16 cellular contexts compared by ENCODE assay signal in genomic region chr12:56718167-56718566, GRCh38. TPM values are rescaled to one million over a fixed set of nuclear protein-coding genes. Genes with fewer than 3 reads are reported as not detected.
DNase-seq lines count a peak whose midpoint lies in the region; ATAC-seq and TF ChIP-seq lines count a peak whose summit lies in the region.
"Had no signal": no experiment of that assay in that cellular context is flagged by ENCODE, and none has a peak within 500 bp of the region (broad histone marks: within the 10 kb centered on the region; RNA-seq: fewer than 3 reads in every experiment).

No MANE protein-coding gene starts in this region.

- H3K27ac Mint-ChIP-seq in activated CD8-positive, alpha-beta memory T cell treated with anti-CD3 and anti-CD28 coated beads, Interleukin-2, amount 10 ng/mL, durations not matched to agents 7 days and 5 days, result no peak overlapping the region
- H3K27ac Mint-ChIP-seq in chondrocyte (ENCODE audit: unreplicated experiment), result no peak overlapping the region

- H3K9me2 ChIP-seq in Karpas-422 (replicated peaks; ENCODE audit: insufficient read depth, low read length) (no peaks in the 10 kb centered on the region), SK-N-SH (no peaks in the 10 kb centered on the region)

- DNase-seq in activated CD8-positive, alpha-beta memory T cell treated with anti-CD3 and anti-CD28 coated beads for 24 hours, result peak; percentile 53
- no peak for DNase-seq in activated CD8-positive, alpha-beta memory T cell treated with anti-CD3 and anti-CD28 coated beads, Interleukin-2, amount 10 ng/mL, durations not matched to agents 7 days and 5 days
- DNase-seq in Karpas-422, result no peak
- DNase-seq in chondrocyte (ENCODE audit: low spot score), result peak; percentile 24
- no peak for DNase-seq in HuH-7.5 (ENCODE audit: low spot score)
- no peak for DNase-seq in SK-N-SH
- no peak for DNase-seq in islet precursor cell
- DNase-seq: DMS53, GOT3, MV-4-11, NCI-H1436, NCI-H2029 treated with DMSO at 0.1 percent for 48 hours, NCI-H510A, SIG-M5 had no signal

- H3K36me3 ChIP-seq in Karpas-422 (ENCODE audit: insufficient read depth, low read length) (peaks cover 69% of the 10 kb centered on the region), thymus (ENCODE audit: control insufficient read depth, insufficient read depth) (peaks cover 59% of the 10 kb centered on the region), SK-N-SH (replicated peaks in 1 of 2; ENCODE audit: control insufficient read depth in 1 of 2, insufficient read depth in 2 of 2, low read length in 1 of 2) (peaks cover 53 to 69% of the 10 kb centered on the region in 2 experiments)

- H4K20me1 ChIP-seq in Karpas-422 (ENCODE audit: insufficient read depth, low read depth, low read length), result peaks cover 83% of the 10 kb centered on the region
- H4K20me1 ChIP-seq in SK-N-SH (ENCODE audit: insufficient read depth), result peaks cover 91% of the 10 kb centered on the region

- CTCF ChIA-PET in activated CD8-positive, alpha-beta memory T cell treated with anti-CD3 and anti-CD28 coated beads, Interleukin-2, amount 10 ng/mL, durations not matched to agents 7 days and 5 days (lab: Charles Lee), result interaction anchor here (0.7 kb wide), 1 partner anchor 542 kb away, joined by 3 read pairs; no protein-coding TSS in a partner anchor
- CTCF ChIA-PET in SK-N-SH (lab: Yijun Ruan, JAX), result interaction anchor here (0.8 to 1.4 kb wide), 2 partner anchors 23 to 44 kb away, joined by 3 read pairs; no protein-coding TSS in a partner anchor

- 16% methylated on average over 1 of the region's 1 CpG for WGBS in thymus
- 100% methylated on average over 1 of the region's 1 CpG for WGBS in SK-N-SH (ENCODE audit: low lambda C conversion rate)

- peaks cover 26% of the 10 kb centered on the region for H3F3A ChIP-seq in SK-N-SH (replicated peaks; ENCODE audit: insufficient read depth)

- H3K27me3 ChIP-seq in Karpas-422 (ENCODE audit: low read length) (no peaks in the 10 kb centered on the region), thymus (ENCODE audit: control insufficient read depth, insufficient read depth) (no peaks in the 10 kb centered on the region), SK-N-SH (ENCODE audit: insufficient read depth) (no peaks in the 10 kb centered on the region)

- TF ChIP-seq EP300 in SK-N-SH (IDR thresholded peaks at IDR 0.05; ENCODE audit: borderline replicate concordance in 1 of 2, low read depth in 1 of 2, low read length in 1 of 2), result no peak

- H3K4me1 ChIP-seq in Karpas-422 (ENCODE audit: low read length) (peaks cover 67% of the 10 kb centered on the region), thymus (ENCODE audit: control insufficient read depth, insufficient read depth, low read length) (peaks cover 49% of the 10 kb centered on the region), SK-N-SH (ENCODE audit: control insufficient read depth in 1 of 2, insufficient read depth in 2 of 2, low read depth in 1 of 2, low read length in 1 of 2) (peaks cover 22 to 24% of the 10 kb centered on the region in 2 experiments)

- H3K79me2 ChIP-seq in Karpas-422 (ENCODE audit: low read length) (peaks cover 46% of the 10 kb centered on the region), SK-N-SH (ENCODE audit: insufficient read depth) (peaks cover 79% of the 10 kb centered on the region)

- H3K9ac ChIP-seq in Karpas-422 (ENCODE audit: low read length), result no peak overlapping the region
- H3K9ac ChIP-seq in SK-N-SH, result no peak overlapping the region

- no peaks in the 10 kb centered on the region for H3K27me3 Mint-ChIP-seq in activated CD8-positive, alpha-beta memory T cell treated with anti-CD3 and anti-CD28 coated beads, Interleukin-2, amount 10 ng/mL, durations not matched to agents 7 days and 5 days
- no peaks in the 10 kb centered on the region for H3K27me3 Mint-ChIP-seq in chondrocyte (ENCODE audit: low read depth)

- H3K4me3 ChIP-seq in Karpas-422 (ENCODE audit: low read length) (no peak overlapping the region), thymus (ENCODE audit: low read length) (no peak overlapping the region), SK-N-SH (ENCODE audit: low read depth in 2 of 2, low read length in 1 of 2) (no peak overlapping the region)

- POLR2A ChIA-PET in SK-N-SH (lab: Yijun Ruan, JAX), result interaction anchor here (1.0 kb wide), 1 partner anchor 8 kb away, joined by 5 read pairs; no protein-coding TSS in a partner anchor

- no peaks in the 10 kb centered on the region for H3K9me3 Mint-ChIP-seq in activated CD8-positive, alpha-beta memory T cell treated with anti-CD3 and anti-CD28 coated beads, Interleukin-2, amount 10 ng/mL, durations not matched to agents 7 days and 5 days (ENCODE audit: low read depth)
- no peaks in the 10 kb centered on the region for H3K9me3 Mint-ChIP-seq in chondrocyte (ENCODE audit: low read depth)

- peaks cover 65% of the 10 kb centered on the region for H3K4me1 Mint-ChIP-seq in activated CD8-positive, alpha-beta memory T cell treated with anti-CD3 and anti-CD28 coated beads, Interleukin-2, amount 10 ng/mL, durations not matched to agents 7 days and 5 days
- peaks cover 58% of the 10 kb centered on the region for H3K4me1 Mint-ChIP-seq in chondrocyte (ENCODE audit: low read depth)

- H3K27ac ChIP-seq in Karpas-422 (ENCODE audit: low read length), result peak overlapping the region; percentile 74
- H3K27ac ChIP-seq in thymus (ENCODE audit: low read depth), result peak overlapping the region; percentile 1
- H3K27ac ChIP-seq in SK-N-SH (ENCODE audit: low read depth in 2 of 2, low read length in 1 of 2), result no peak overlapping the region

- peak overlapping the region; percentile 77 for H3K4me2 ChIP-seq in Karpas-422 (ENCODE audit: low read depth, low read length, poor library complexity, severe bottlenecking)
- H3K4me2 ChIP-seq in SK-N-SH, result no peak overlapping the region

- H3K36me3 Mint-ChIP-seq in activated CD8-positive, alpha-beta memory T cell treated with anti-CD3 and anti-CD28 coated beads, Interleukin-2, amount 10 ng/mL, durations not matched to agents 7 days and 5 days, result peaks cover 75% of the 10 kb centered on the region
- peaks cover 41% of the 10 kb centered on the region for H3K36me3 Mint-ChIP-seq in chondrocyte (ENCODE audit: low read depth)

- no peak for TF ChIP-seq RAD21 in SK-N-SH (IDR thresholded peaks at IDR 0.05; ENCODE audit: low read length)

- H3K9me3 ChIP-seq in Karpas-422 (ENCODE audit: low read length) (no peaks in the 10 kb centered on the region), thymus (ENCODE audit: control insufficient read depth) (no peaks in the 10 kb centered on the region), SK-N-SH (no peaks in the 10 kb centered on the region)

- no peak overlapping the region for H2AFZ ChIP-seq in Karpas-422 (ENCODE audit: low read length)
- no peak overlapping the region for H2AFZ ChIP-seq in SK-N-SH (ENCODE audit: low read depth)

- ATAC-seq in activated CD8-positive, alpha-beta memory T cell treated with anti-CD3 and anti-CD28 coated beads, Interleukin-2, amount 10 ng/mL, durations not matched to agents 7 days and 5 days, result no peak
- ATAC-seq: HepG2 had no signal

- TF ChIP-seq CTCF in chondrocyte (IDR thresholded peaks at IDR 0.05) (no peak), SK-N-SH (IDR thresholded peaks at IDR 0.05) (no peak)

- no peak overlapping the region for H3K4me3 Mint-ChIP-seq in activated CD8-positive, alpha-beta memory T cell treated with anti-CD3 and anti-CD28 coated beads, Interleukin-2, amount 10 ng/mL, durations not matched to agents 7 days and 5 days
- H3K4me3 Mint-ChIP-seq in chondrocyte (ENCODE audit: unreplicated experiment), result no peak overlapping the region

TF ChIP-seq in SK-N-SH, 30 proteins besides CTCF, POLR2A, EP300 and RAD21 (continues in another document):
- no peak for TF ChIP-seq GABPA (IDR thresholded peaks at IDR 0.05; ENCODE audit: low read depth)
- no peak for TF ChIP-seq EZH2phosphoT487 (IDR thresholded peaks at IDR 0.05; ENCODE audit: borderline replicate concordance, low read depth)
- TF ChIP-seq CHD2 (IDR thresholded peaks at IDR 0.05; ENCODE audit: low read length, partially characterized antibody), result no peak
- no peak for TF ChIP-seq FOXJ3 (CRISPR knock-in tag; IDR thresholded peaks at IDR 0.05)
- TF ChIP-seq FOXM1 (IDR thresholded peaks at IDR 0.05; ENCODE audit: low read depth), result no peak
- TF ChIP-seq RXRA (IDR thresholded peaks at IDR 0.05; ENCODE audit: borderline replicate concordance, low read depth), result no peak

RNA-seq across cellular contexts. Expression of gene NACA, which starts 6.9 kb away (rescaled TPM):
- total RNA-seq in activated CD8-positive, alpha-beta memory T cell treated with anti-CD3 and anti-CD28 coated beads, Interleukin-2, amount 10 ng/mL, durations not matched to agents 7 days and 5 days, result 100 to 1,000 TPM; 723 to 803 TPM
- 1,908 and 2,309 TPM in 2 replicates for total RNA-seq in Karpas-422 (2014; rRNA removed; shearing (Covaris generic); ENCODE audit: low replicate concordance)
- total RNA-seq in chondrocyte, result 483 to 537 TPM (median 513 TPM) in 3 replicates
- polyA plus RNA-seq in thymus, result 3,035 TPM
- polyA plus RNA-seq in SK-N-SH (2012; rRNA removed), result 523 and 644 TPM in 2 replicates
- 840 and 1,075 TPM in 2 replicates for polyA plus RNA-seq in SK-N-SH (2012; cell fraction: cytosol; rRNA removed)
- 157 and 212 TPM in 2 replicates for polyA plus RNA-seq in SK-N-SH (2012; cell fraction: nucleus; rRNA removed)

RNA-seq across cellular contexts. Expression of gene PTGES3, which starts 30.1 kb away (rescaled TPM):
- 100 to 1,000 TPM; 241 to 268 TPM for total RNA-seq in activated CD8-positive, alpha-beta memory T cell treated with anti-CD3 and anti-CD28 coated beads, Interleukin-2, amount 10 ng/mL, durations not matched to agents 7 days and 5 days
- total RNA-seq in Karpas-422 (2014; rRNA removed; shearing (Covaris generic); ENCODE audit: low replicate concordance), result 49.4 and 126 TPM in 2 replicates
- total RNA-seq in chondrocyte, result 123 to 156 TPM (median 127 TPM) in 3 replicates
- polyA plus RNA-seq in thymus (161 TPM), SK-N-SH (2012; rRNA removed) (38.9 and 40.5 TPM in 2 replicates)
- polyA plus RNA-seq in SK-N-SH (2012; cell fraction: cytosol; rRNA removed), result 65.3 and 83.2 TPM in 2 replicates
- polyA plus RNA-seq in SK-N-SH (2012; cell fraction: nucleus; rRNA removed), result 12.5 and 25.3 TPM in 2 replicates

RNA-seq across cellular contexts. Expression of gene PRIM1, which starts 34.0 kb away (rescaled TPM):
- 10 to 100 TPM; 62.9 to 65.3 TPM for total RNA-seq in activated CD8-positive, alpha-beta memory T cell treated with anti-CD3 and anti-CD28 coated beads, Interleukin-2, amount 10 ng/mL, durations not matched to agents 7 days and 5 days
- total RNA-seq in Karpas-422 (2014; rRNA removed; shearing (Covaris generic); ENCODE audit: low replicate concordance), result 10.3 and 26.3 TPM in 2 replicates
- total RNA-seq in chondrocyte, result 3.3 to 7.7 TPM (median 3.5 TPM) in 3 replicates
- polyA plus RNA-seq in thymus, result 6.9 TPM
- polyA plus RNA-seq in SK-N-SH (2012; rRNA removed), result 10.3 and 10.9 TPM in 2 replicates
- polyA plus RNA-seq in SK-N-SH (2012; cell fraction: cytosol; rRNA removed), result 10.1 and 13.0 TPM in 2 replicates
- polyA plus RNA-seq in SK-N-SH (2012; cell fraction: nucleus; rRNA removed), result 9.2 and 15.5 TPM in 2 replicates

RNA-seq across cellular contexts. Expression of gene HSD17B6, which starts 45.0 kb away (rescaled TPM):
- 1 to 10 TPM; 2.9 to 4.5 TPM for total RNA-seq in activated CD8-positive, alpha-beta memory T cell treated with anti-CD3 and anti-CD28 coated beads, Interleukin-2, amount 10 ng/mL, durations not matched to agents 7 days and 5 days
- total RNA-seq in Karpas-422 (2014; rRNA removed; shearing (Covaris generic); ENCODE audit: low replicate concordance), result 6.4 and 28.5 TPM in 2 replicates
- total RNA-seq in chondrocyte, result 0.27 to 1.0 TPM (median 0.80 TPM) in 3 replicates
- polyA plus RNA-seq in thymus (0.62 TPM), SK-N-SH (2012; rRNA removed) (1.2 and 1.5 TPM in 2 replicates)
- 1.0 and 1.4 TPM in 2 replicates for polyA plus RNA-seq in SK-N-SH (2012; cell fraction: cytosol; rRNA removed)
- polyA plus RNA-seq in SK-N-SH (2012; cell fraction: nucleus; rRNA removed), result 0.39 and 0.61 TPM in 2 replicates

Comparison
In these comparisons a context has a peak if more than half of its experiments do, and no peak if none do; other contexts are left out.
1. DNase-seq: peak in activated CD8-positive, alpha-beta memory T cell treated with anti-CD3 and anti-CD28 coated beads for 24 hours (single experiment) and chondrocyte (single experiment); none in activated CD8-positive, alpha-beta memory T cell treated with anti-CD3 and anti-CD28 coated beads, Interleukin-2, amount 10 ng/mL, durations not matched to agents 7 days and 5 days (single experiment), Karpas-422 (single experiment), HuH-7.5 (single experiment), SK-N-SH (single experiment) and islet precursor cell (single experiment).
2. H3K27ac ChIP-seq: peak in Karpas-422 (single experiment) and thymus (single experiment); none in SK-N-SH (0 of 2).